ENCODE assay signal across 14 cellular contexts in the genomic region with DNA sequence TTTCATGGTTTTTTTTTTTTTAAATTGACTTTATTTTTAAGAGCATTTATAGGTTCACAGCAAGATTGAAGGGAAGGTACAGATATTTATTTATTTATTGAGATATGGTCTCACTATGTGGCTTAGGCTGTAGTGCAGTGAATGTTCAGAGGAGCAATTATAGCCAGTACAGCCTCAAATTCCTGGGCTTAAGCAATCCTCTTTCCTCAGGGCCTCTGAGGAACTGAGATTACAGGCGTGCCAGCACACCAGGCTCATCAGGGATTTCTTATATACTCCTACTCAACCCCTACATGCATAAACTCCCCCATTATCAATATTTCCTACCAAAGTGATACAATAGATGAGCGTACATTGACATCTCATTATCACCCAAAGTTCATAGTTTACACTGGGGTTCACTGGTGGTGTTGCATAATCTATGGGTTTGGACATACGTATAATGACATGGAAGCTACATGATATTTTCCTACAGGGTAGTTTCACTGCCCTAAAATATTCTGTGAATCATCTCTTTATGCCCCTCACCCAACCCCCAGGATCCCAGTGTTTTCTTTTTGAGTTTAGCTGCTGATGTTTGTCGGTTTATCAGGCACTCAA. TPM values are rescaled to one million over a fixed set of nuclear protein-coding genes. Genes with fewer than 3 reads are reported as not detected.
DNase-seq lines count a peak whose midpoint lies in the region; ATAC-seq and TF ChIP-seq lines count a peak whose summit lies in the region.
"Had no signal": no experiment of that assay in that cellular context is flagged by ENCODE, and none has a peak within 500 bp of the region (broad histone marks: within the 10 kb centered on the region; RNA-seq: fewer than 3 reads in every experiment).

No MANE protein-coding gene starts in this region.

- H3K4me3 ChIP-seq in right atrium auricular region (no peak overlapping the region), heart left ventricle (no peak overlapping the region)
- H3K4me3 ChIP-seq: SJSA1, upper lobe of left lung had no signal

- H3K36me3 ChIP-seq in right atrium auricular region (no peaks in the 10 kb centered on the region), heart left ventricle (no peaks in the 10 kb centered on the region)
- H3K36me3 ChIP-seq: SJSA1, upper lobe of left lung had no signal

- H3K4me1 ChIP-seq in right atrium auricular region (no peaks in the 10 kb centered on the region), heart left ventricle (peaks cover 0 to 25% (median 0%) of the 10 kb centered on the region in 12 donors)
- H3K4me1 ChIP-seq: SJSA1 had no signal

- TF ChIP-seq CTCF in right atrium auricular region (IDR thresholded peaks at IDR 0.05) (no peak), heart left ventricle (IDR thresholded peaks at IDR 0.05) (no peak)

- no peaks in the 10 kb centered on the region for H3K9me3 Mint-ChIP-seq in activated naive CD8-positive, alpha-beta T cell treated with anti-CD3 and anti-CD28 coated beads for 36 hours
- no peaks in the 10 kb centered on the region for H3K9me3 Mint-ChIP-seq in stimulated activated naive CD8-positive, alpha-beta T cell treated with anti-CD3 and anti-CD28 coated beads, Interleukin-15, amount 100 ng/mL, for 72 hours

- H3K27me3 ChIP-seq in right atrium auricular region: no peaks in the 10 kb centered on the region
- peaks cover 0 to 5% (median 0%) of the 10 kb centered on the region in 9 donors for H3K27me3 ChIP-seq in heart left ventricle
- H3K27me3 ChIP-seq: SJSA1, upper lobe of left lung had no signal

- H3K27ac ChIP-seq in right atrium auricular region (peak overlapping the region in 1 of 2 donors; percentile 6), heart left ventricle (peak overlapping the region in 7 of 12 donors; percentile 15 to 53 (median 37))
- H3K27ac ChIP-seq: SJSA1, upper lobe of left lung had no signal

- no peak for DNase-seq in Right ventricle myocardium inferior (ENCODE audit: missing footprints)
- no peak for DNase-seq in right atrium auricular region (ENCODE audit: low spot score)
- DNase-seq in activated naive CD8-positive, alpha-beta T cell treated with anti-CD3 and anti-CD28 coated beads for 36 hours: no peak
- DNase-seq in heart left ventricle: no peak
- no peak for DNase-seq in stimulated activated naive CD8-positive, alpha-beta T cell treated with anti-CD3 and anti-CD28 coated beads, Interleukin-15, amount 100 ng/mL, for 72 hours
- no peak for DNase-seq in hippocampal formation (lab: John Stamatoyannopoulos, UW)
- DNase-seq: cerebellar nuclear complex, DMS153, NCI-H146, NCI-H446 had no signal

- peak overlapping the region; percentile 69 for H3K27ac Mint-ChIP-seq in activated naive CD8-positive, alpha-beta T cell treated with anti-CD3 and anti-CD28 coated beads for 36 hours
- no peak overlapping the region for H3K27ac Mint-ChIP-seq in stimulated activated naive CD8-positive, alpha-beta T cell treated with anti-CD3 and anti-CD28 coated beads, Interleukin-15, amount 100 ng/mL, for 72 hours

- TF ChIP-seq POLR2A in heart left ventricle (IDR thresholded peaks at IDR 0.05): no peak

- H3K4me3 Mint-ChIP-seq in activated naive CD8-positive, alpha-beta T cell treated with anti-CD3 and anti-CD28 coated beads for 36 hours: no peak overlapping the region
- peak overlapping the region; percentile 44 to 52 for H3K4me3 Mint-ChIP-seq in stimulated activated naive CD8-positive, alpha-beta T cell treated with anti-CD3 and anti-CD28 coated beads, Interleukin-15, amount 100 ng/mL, for 72 hours

- 64 to 76% (median 71%) methylated on average over 4 of the region's 4 CpGs for WGBS in heart left ventricle, 4 donors

- H3K36me3 Mint-ChIP-seq in activated naive CD8-positive, alpha-beta T cell treated with anti-CD3 and anti-CD28 coated beads for 36 hours: peaks cover 21% of the 10 kb centered on the region

- no peaks in the 10 kb centered on the region for H3K27me3 Mint-ChIP-seq in activated naive CD8-positive, alpha-beta T cell treated with anti-CD3 and anti-CD28 coated beads for 36 hours
- H3K27me3 Mint-ChIP-seq in stimulated activated naive CD8-positive, alpha-beta T cell treated with anti-CD3 and anti-CD28 coated beads, Interleukin-15, amount 100 ng/mL, for 72 hours: no peaks in the 10 kb centered on the region

- no peaks in the 10 kb centered on the region for H3K9me3 ChIP-seq in right atrium auricular region
- no peaks in the 10 kb centered on the region for H3K9me3 ChIP-seq in heart left ventricle
- H3K9me3 ChIP-seq: SJSA1, upper lobe of left lung had no signal

- intact Hi-C loops in Right ventricle myocardium inferior (cut with DNase I): no loop called here
- intact Hi-C loops in heart left ventricle (cut with DNase I): no loop called here

- peaks cover 89% of the 10 kb centered on the region for H3K4me1 Mint-ChIP-seq in activated naive CD8-positive, alpha-beta T cell treated with anti-CD3 and anti-CD28 coated beads for 36 hours
- H3K4me1 Mint-ChIP-seq in stimulated activated naive CD8-positive, alpha-beta T cell treated with anti-CD3 and anti-CD28 coated beads, Interleukin-15, amount 100 ng/mL, for 72 hours: peaks cover 100% of the 10 kb centered on the region

- ATAC-seq in Right ventricle myocardium inferior (peak; percentile 44), heart left ventricle (no peak), GM19328 (IDR thresholded peaks at IDR 0.05; ENCODE audit: unreplicated experiment) (no peak), GM21528 (IDR thresholded peaks at IDR 0.05; ENCODE audit: low FRiP score, unreplicated experiment) (no peak)
- ATAC-seq in stimulated activated naive CD8-positive, alpha-beta T cell treated with anti-CD3 and anti-CD28 coated beads, Interleukin-15, amount 100 ng/mL, for 72 hours: no peak

RNA-seq across cellular contexts. Expression of gene HS3ST3B1, which starts 33.5 kb away (rescaled TPM):
- total RNA-seq in Right ventricle myocardium inferior (1.5 TPM), right atrium auricular region (1 to 10 TPM in 1 of 2 donors, under 1 TPM in 1; 0.78 to 2.8 TPM), heart left ventricle (1 to 10 TPM; 1.8 to 3.9 (median 3.4) TPM)
- 1 to 10 TPM; 5.8 to 5.9 TPM for total RNA-seq in activated naive CD8-positive, alpha-beta T cell treated with anti-CD3 and anti-CD28 coated beads for 36 hours
- 1 to 10 TPM in 1 of 2 donors, under 1 TPM in 1; 0.61 to 2.3 TPM for polyA plus RNA-seq in heart left ventricle
